In the genomic region with DNA sequence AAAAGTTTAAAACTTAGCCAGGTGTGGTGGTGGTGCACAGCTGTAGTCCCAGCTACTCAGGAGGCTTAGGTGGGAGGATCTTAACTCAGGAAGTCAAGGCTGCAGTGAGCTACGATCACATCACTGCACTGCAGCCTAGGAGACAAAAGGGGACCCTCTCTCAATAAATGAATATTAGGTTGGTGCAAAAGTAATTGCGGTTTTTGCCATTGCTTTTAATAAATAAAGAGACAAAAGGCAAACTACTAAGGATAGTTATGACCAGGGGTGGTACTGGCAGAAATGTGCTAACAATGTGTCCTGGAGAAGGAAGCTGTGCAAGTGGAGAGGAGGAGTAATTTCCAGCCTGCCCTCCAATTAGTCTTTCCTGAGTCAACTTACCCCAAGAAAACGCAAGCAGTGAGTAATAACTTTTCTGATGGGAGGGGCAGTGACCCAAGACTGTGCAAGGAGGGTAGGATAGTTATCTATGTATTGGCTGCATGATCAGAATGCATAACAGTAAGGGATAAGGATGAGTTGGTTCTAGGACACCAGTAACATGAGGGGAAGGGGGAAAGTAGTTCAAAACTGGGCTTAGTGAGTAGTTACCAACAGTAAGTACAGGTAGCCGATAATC, we compare ENCODE assay signal across 9 cellular contexts. TPM values are rescaled to one million over a fixed set of nuclear protein-coding genes. Genes with fewer than 3 reads are reported as not detected.
DNase-seq lines count a peak whose midpoint lies in the region; ATAC-seq and TF ChIP-seq lines count a peak whose summit lies in the region.
"Had no signal": no experiment of that assay in that cellular context is flagged by ENCODE, and none has a peak within 500 bp of the region (broad histone marks: within the 10 kb centered on the region; RNA-seq: fewer than 3 reads in every experiment).

No MANE protein-coding gene starts in this region.

- peak overlapping the region; percentile 86 for H3K4me2 ChIP-seq in smooth muscle cell

- peaks cover 25% of the 10 kb centered on the region for H3K4me1 Mint-ChIP-seq in T-helper 1 cell treated with Interleukin-12 subunit alpha and Interleukin-12 subunit beta and Interleukin-4 antibody, amounts not matched to agents 30 μg/mL and 1 μg/mL, for 36 hours (ENCODE audit: low read depth)

- no peaks in the 10 kb centered on the region for H3K9me3 ChIP-seq in smooth muscle cell (replicated peaks; ENCODE audit: low read depth)
- H3K9me3 ChIP-seq: Peyer's patch had no signal

- WGBS in smooth muscle cell (ENCODE audit: low lambda C conversion rate), result 68% methylated on average over 4 of the region's 4 CpGs

- no peaks in the 10 kb centered on the region for H3K36me3 ChIP-seq in smooth muscle cell (ENCODE audit: low read depth)
- H3K36me3 ChIP-seq: Peyer's patch had no signal

- TF ChIP-seq CTCF in VCaP (conservative IDR thresholded peaks at IDR 0.05) (no peak), fibroblast of the aortic adventitia (IDR thresholded peaks at IDR 0.05; ENCODE audit: insufficient read depth, low read length) (no peak), smooth muscle cell (IDR thresholded peaks at IDR 0.05; ENCODE audit: borderline replicate concordance, insufficient read depth, poor library complexity, severe bottlenecking) (no peak)

- H2AFZ ChIP-seq in smooth muscle cell (ENCODE audit: low read depth), result no peak overlapping the region

- peaks cover 2% of the 10 kb centered on the region for H3F3A ChIP-seq in smooth muscle cell (ENCODE audit: low read depth)

- H3K4me3 Mint-ChIP-seq in T-helper 1 cell treated with Interleukin-12 subunit alpha and Interleukin-12 subunit beta and Interleukin-4 antibody, amounts not matched to agents 30 μg/mL and 1 μg/mL, for 36 hours, result peak overlapping the region; percentile 69

- H3K27ac Mint-ChIP-seq in T-helper 1 cell treated with Interleukin-12 subunit alpha and Interleukin-12 subunit beta and Interleukin-4 antibody, amounts not matched to agents 30 μg/mL and 1 μg/mL, for 36 hours, result no peak overlapping the region

- H3K79me2 ChIP-seq in smooth muscle cell (ENCODE audit: low read depth), result peaks cover 47% of the 10 kb centered on the region

- no peaks in the 10 kb centered on the region for H3K27me3 ChIP-seq in smooth muscle cell (ENCODE audit: low read depth)
- H3K27me3 ChIP-seq: Peyer's patch had no signal

- no peak for ATAC-seq in HG03520 (IDR thresholded peaks at IDR 0.05; ENCODE audit: unreplicated experiment)

- no peaks in the 10 kb centered on the region for H3K36me3 Mint-ChIP-seq in T-helper 1 cell treated with Interleukin-12 subunit alpha and Interleukin-12 subunit beta and Interleukin-4 antibody, amounts not matched to agents 30 μg/mL and 1 μg/mL, for 36 hours (ENCODE audit: low read depth)

- H4K20me1 ChIP-seq in smooth muscle cell (ENCODE audit: low read depth), result peaks cover 36% of the 10 kb centered on the region

- H3K27ac ChIP-seq in VCaP, result peak overlapping the region; percentile 73; the same call in 1 of the 2 replicates
- peak overlapping the region; percentile 84 for H3K27ac ChIP-seq in smooth muscle cell (ENCODE audit: low read depth)

- peak overlapping the region; percentile 86 for H3K9ac ChIP-seq in smooth muscle cell (ENCODE audit: low read depth)

- DNase-seq in T-helper 1 cell (no peak), fibroblast of the aortic adventitia (ENCODE audit: low read depth) (peak; percentile 69), smooth muscle cell (lab: John Stamatoyannopoulos, UW; ENCODE audit: unreplicated experiment) (no peak), activated gamma-delta T cell (lab: John Stamatoyannopoulos, UW) (no peak), NCI-H1105 treated with DMSO at 0.1 percent for 48 hours (lab: John Stamatoyannopoulos, UW) (no peak)

- no peaks in the 10 kb centered on the region for H3K4me1 ChIP-seq in smooth muscle cell (ENCODE audit: low read depth)

- H3K9me3 Mint-ChIP-seq in T-helper 1 cell treated with Interleukin-12 subunit alpha and Interleukin-12 subunit beta and Interleukin-4 antibody, amounts not matched to agents 30 μg/mL and 1 μg/mL, for 36 hours, result no peaks in the 10 kb centered on the region

- H3K27me3 Mint-ChIP-seq in T-helper 1 cell treated with Interleukin-12 subunit alpha and Interleukin-12 subunit beta and Interleukin-4 antibody, amounts not matched to agents 30 μg/mL and 1 μg/mL, for 36 hours (ENCODE audit: low read depth), result no peaks in the 10 kb centered on the region

- H3K4me3 ChIP-seq in fibroblast of the aortic adventitia (ENCODE audit: low read depth, low read length) (peak overlapping the region; percentile 84), smooth muscle cell (peak overlapping the region; percentile 92)

RNA-seq across cellular contexts. Expression of gene EXOC6B, which starts 1.5 kb away (rescaled TPM):
- 28.4 and 30.2 TPM in 2 replicates for total RNA-seq in fibroblast of the aortic adventitia (ENCODE audit: low replicate concordance)
- total RNA-seq in smooth muscle cell, result 19.7 and 34.6 TPM in 2 replicates
- polyA plus RNA-seq in smooth muscle cell, result 6.9 and 8.8 TPM in 2 replicates
